Comparison of ENCODE assay signal across 7 cellular contexts in the genomic region with DNA sequence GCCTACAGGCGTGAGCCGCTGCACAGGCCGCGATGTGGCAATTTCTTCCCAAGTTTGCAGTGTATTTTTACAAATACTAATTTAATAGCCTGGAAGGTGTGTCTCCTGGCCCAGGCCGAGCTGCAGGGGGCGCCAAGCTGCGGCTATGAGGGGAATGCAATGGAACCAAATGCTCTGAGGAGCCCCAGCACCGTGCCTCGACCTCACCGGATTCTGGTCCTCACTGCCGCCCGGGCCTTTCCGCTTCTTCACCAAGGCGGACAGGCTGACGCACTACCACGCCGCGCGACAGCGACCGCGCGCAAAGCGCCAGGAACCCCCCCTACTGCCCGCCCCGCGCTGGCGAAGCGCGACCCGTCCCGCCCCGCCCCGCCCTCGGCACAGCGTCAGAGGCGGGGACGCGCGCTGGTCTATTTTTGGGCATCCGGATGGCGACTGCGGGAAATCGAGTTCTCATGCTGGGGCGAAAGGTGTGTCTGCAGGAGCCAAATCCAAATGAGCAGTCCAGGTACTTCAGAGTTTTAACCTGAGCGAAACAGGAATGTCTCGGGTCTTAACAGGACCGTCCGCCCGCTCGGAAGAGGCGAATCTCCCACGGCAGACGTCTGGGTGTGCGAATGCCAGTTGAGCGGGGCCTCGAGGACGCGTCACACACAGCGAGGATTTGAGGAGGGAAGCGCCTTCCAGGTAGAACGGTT. TPM values are rescaled to one million over a fixed set of nuclear protein-coding genes. Genes with fewer than 3 reads are reported as not detected.
DNase-seq lines count a peak whose midpoint lies in the region; ATAC-seq and TF ChIP-seq lines count a peak whose summit lies in the region.

No MANE protein-coding gene starts in this region.

- no peaks in the 10 kb centered on the region for H4K20me1 ChIP-seq in GM23248 (ENCODE audit: insufficient read depth)

- no peak for ATAC-seq in HG02798 (IDR thresholded peaks at IDR 0.05; ENCODE audit: poor library complexity, unreplicated experiment)

- H2AFZ ChIP-seq in GM23248: peak overlapping the region; percentile 92

- peak overlapping the region; percentile 66 for H3K9ac ChIP-seq in GM23248

- peak; percentile 87 for DNase-seq in GM23248
- DNase-seq in brain microvascular endothelial cell: peak; percentile 60
- DNase-seq in iPS DF 6.9 (ENCODE audit: low read depth, low spot score): peak; percentile 55
- DNase-seq in retinal pigment epithelial cell (ENCODE audit: low read depth): peak; percentile 40
- peak; percentile 74 to 78 for DNase-seq in uterus

- TF ChIP-seq CTCF in VCaP (conservative IDR thresholded peaks at IDR 0.05) (peak; percentile 52), brain microvascular endothelial cell (IDR thresholded peaks at IDR 0.05; ENCODE audit: low read depth, low read length, missing control alignments) (peak; percentile 82), retinal pigment epithelial cell (conservative IDR thresholded peaks at IDR 0.05; ENCODE audit: low read depth, low read length) (peak; percentile 83), uterus (IDR thresholded peaks at IDR 0.05) (peak; percentile 48 to 68 (median 54))

- intact Hi-C loops in uterus (cut with DNase I; ENCODE audit: low total_unique reads): no loop called here

- H3K4me1 ChIP-seq in GM23248 (ENCODE audit: insufficient read depth) (no peaks in the 10 kb centered on the region), iPS DF 6.9 (ENCODE audit: control insufficient read depth, insufficient read depth, low read length) (no peaks in the 10 kb centered on the region), uterus (no peaks in the 10 kb centered on the region)

- H3K9me2 ChIP-seq in GM23248 (ENCODE audit: insufficient read depth): no peaks in the 10 kb centered on the region

- H3K27me3 ChIP-seq in GM23248 (replicated peaks; ENCODE audit: insufficient read depth): no peaks in the 10 kb centered on the region
- no peaks in the 10 kb centered on the region for H3K27me3 ChIP-seq in brain microvascular endothelial cell (replicated peaks)
- no peaks in the 10 kb centered on the region for H3K27me3 ChIP-seq in iPS DF 6.9 (ENCODE audit: control insufficient read depth, insufficient read depth, low read length)
- H3K27me3 ChIP-seq in uterus: no peaks in the 10 kb centered on the region

- peak overlapping the region; percentile 75 for H3K4me3 ChIP-seq in GM23248
- H3K4me3 ChIP-seq in brain microvascular endothelial cell (ENCODE audit: low read depth, low read length): peak overlapping the region; percentile 64
- H3K4me3 ChIP-seq in iPS DF 6.9 (ENCODE audit: low read length): peak overlapping the region; percentile 34
- peak overlapping the region; percentile 51 for H3K4me3 ChIP-seq in retinal pigment epithelial cell (ENCODE audit: low read length)
- peak overlapping the region; percentile 38 to 42 for H3K4me3 ChIP-seq in uterus

- no peaks in the 10 kb centered on the region for H3K79me2 ChIP-seq in GM23248 (ENCODE audit: insufficient read depth)

- peak overlapping the region; percentile 92 for H3K4me2 ChIP-seq in GM23248 (ENCODE audit: unreplicated experiment)

- 0 out of 2 replicates have a peak, but pooled peaks cover 4% of the 10 kb centered on the region for H3F3A ChIP-seq in GM23248 (ENCODE audit: insufficient read depth)

- in situ Hi-C loops in GM23248 (cut with MboI): no loop called here
- in situ Hi-C loops in brain microvascular endothelial cell (cut with HindIII; ENCODE audit: low pct_ligation_motif_present, low sequenced_read_pairs): no loop called here

- TF ChIP-seq POLR2A in uterus (IDR thresholded peaks at IDR 0.05): no peak

- 5% methylated on average over 48 to 60 of the region's 62 CpGs for WGBS in GM23248 (ENCODE audit: low coverage in 1 of 2, low lambda C conversion rate in 2 of 2, missing lambda C conversion rate in 2 of 2), 2 experiments
- WGBS in iPS DF 6.9 (ENCODE audit: insufficient coverage, insufficient read length): no CpG with 5 or more reads among the region's 62 CpGs

- H3K9me3 ChIP-seq in GM23248 (ENCODE audit: low read depth) (no peaks in the 10 kb centered on the region), iPS DF 6.9 (ENCODE audit: control insufficient read depth, insufficient read depth, low read length) (no peaks in the 10 kb centered on the region), uterus (peaks cover 0 to 5% of the 10 kb centered on the region in 2 donors)

- H3K36me3 ChIP-seq in GM23248 (ENCODE audit: low read depth) (no peaks in the 10 kb centered on the region), brain microvascular endothelial cell (replicated peaks) (no peaks in the 10 kb centered on the region), iPS DF 6.9 (ENCODE audit: control insufficient read depth, insufficient read depth, low read length) (no peaks in the 10 kb centered on the region), uterus (no peaks in the 10 kb centered on the region)

- H3K27ac ChIP-seq in GM23248 (peak overlapping the region; percentile 22; the same call in 1 of the 2 replicates), VCaP (peak overlapping the region; percentile 50), brain microvascular endothelial cell (no peak overlapping the region), iPS DF 6.9 (ENCODE audit: low read length) (no peak overlapping the region), uterus (peak overlapping the region; percentile 67 to 73)

RNA-seq across cellular contexts. Expression of a gene that starts 31.7 kb away (rescaled TPM):
- total RNA-seq in GM23248 (2014; rRNA removed; shearing (Covaris generic)): 13.7 and 17.5 TPM in 2 replicates
- 22.5 and 23.6 TPM in 2 replicates for polyA plus RNA-seq in GM23248 (2016; fragmentation: Nextera tagmentation; extraction: Ambion mirVana)
- total RNA-seq in uterus: 10 to 100 TPM in 3 of 4 donors, 1 to 10 TPM in 1; 8.5 to 24.7 (median 19.8) TPM

Comparison
In these comparisons a context has a peak if more than half of its experiments do, and no peak if none do; other contexts are left out.
1. H3K27ac ChIP-seq: peak in GM23248 (single experiment), VCaP (single experiment) and uterus (2 of 2); none in brain microvascular endothelial cell (single experiment) and iPS DF 6.9 (single experiment).
2. Peak in every context shown above with its lines, with median percentiles within 50 percentile points of each other: DNase-seq, H3K4me3 ChIP-seq and CTCF ChIP-seq.